9 cellular contexts compared by ENCODE assay signal in the genomic region with DNA sequence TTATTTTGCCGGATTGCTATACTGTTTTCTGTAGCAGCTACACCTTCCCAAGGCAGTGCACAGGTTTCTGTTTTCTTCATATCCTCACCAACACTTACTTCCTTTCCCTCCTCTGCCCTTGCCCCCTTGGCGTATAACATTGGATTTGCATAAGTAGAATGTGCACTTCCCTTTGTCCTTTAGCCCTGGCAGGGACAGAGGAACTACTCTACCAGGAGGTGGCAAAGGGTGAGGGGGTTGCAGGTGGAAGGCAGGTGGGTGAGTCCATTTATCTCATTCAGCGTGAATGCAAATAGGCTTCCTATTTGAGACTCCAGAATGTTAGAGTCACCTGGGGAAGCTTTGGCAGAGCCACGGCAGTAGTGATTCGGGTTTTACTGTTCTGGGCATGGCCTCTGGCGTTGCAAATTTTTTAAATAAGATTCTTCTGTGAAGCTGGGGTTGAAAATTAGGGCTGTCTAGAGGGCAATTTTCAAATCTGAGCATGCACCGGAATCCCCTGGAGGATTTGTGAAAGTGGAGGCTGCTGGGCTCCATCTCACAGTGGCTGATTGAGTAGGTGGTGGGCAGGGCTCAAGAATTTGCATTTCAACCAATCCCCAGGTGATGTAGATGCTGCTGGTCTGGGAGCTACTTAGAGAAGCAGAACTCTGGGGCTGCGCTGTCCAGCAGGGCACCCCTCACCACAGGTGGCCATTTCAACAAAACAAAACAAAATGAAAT.
DNase-seq lines count a peak whose midpoint lies in the region; ATAC-seq, FAIRE-seq and TF ChIP-seq lines count a peak whose summit lies in the region.
"Had no signal": no experiment of that assay in that cellular context is flagged by ENCODE, and none has a peak within 500 bp of the region (broad histone marks: within the 10 kb centered on the region; RNA-seq: fewer than 3 reads in every experiment).

No MANE protein-coding gene starts in this region.

- peak; percentile 77 for ATAC-seq in HG03066 (IDR thresholded peaks at IDR 0.05; ENCODE audit: low read depth, unreplicated experiment)

- DNase-seq in GM12891 (ENCODE audit: insufficient read length, low spot score) (peak; percentile 57), GM20000 (ENCODE audit: low spot score) (peak; percentile 70), midbrain (lab: John Stamatoyannopoulos, UW) (no peak), OCI-M2 (lab: John Stamatoyannopoulos, UW; ENCODE audit: unreplicated experiment) (no peak), Ammon's horn (ENCODE audit: low spot score) (no peak)
- DNase-seq in stimulated activated CD4-positive, alpha-beta T cell treated with anti-CD3 and anti-CD28 coated beads, Interleukin-1b, Interleukin-23, amount 100 ng/mL, for 48 hours = no peak
- DNase-seq: RPMI8226 had no signal

- TF ChIP-seq POLR2A in GM12891 (IDR thresholded peaks at IDR 0.05; ENCODE audit: low read depth, low read length) (no peak; the same call in 1 of the 2 replicates), Raji (IDR thresholded peaks at IDR 0.05; ENCODE audit: insufficient read depth, low read depth, low read length) (0 out of 2 replicates have a peak, but pooled peaks have one; percentile 38)

- peak; percentile 91 for FAIRE-seq in GM12891 (lab: Jason Lieb, UNC)

- TF ChIP-seq CTCF in GM20000 (IDR thresholded peaks at IDR 0.05; ENCODE audit: extremely low read depth, missing control alignments) = no peak

TF ChIP-seq in GM12891, 5 proteins besides CTCF, POLR2A, EP300 and RAD21:
- TF ChIP-seq PAX5 (IDR thresholded peaks at IDR 0.05; ENCODE audit: insufficient read depth, low read length, severe bottlenecking) (no peak), POLR2AphosphoS5 (IDR thresholded peaks at IDR 0.05; ENCODE audit: low read depth, low read length) (no peak), SPI1 (IDR thresholded peaks at IDR 0.05; ENCODE audit: low read depth, low read length) (peak; percentile 38), POU2F2 (IDR thresholded peaks at IDR 0.05; ENCODE audit: low read depth, low read length) (peak; percentile 85), TAF1 (IDR thresholded peaks at IDR 0.05; ENCODE audit: low read depth, low read length) (no peak)

Comparison
In these comparisons a context has a peak if more than half of its experiments do, and no peak if none do; other contexts are left out.
1. DNase-seq: peak in GM12891 (single experiment) and GM20000 (single experiment); none in midbrain (single experiment), OCI-M2 (single experiment), Ammon's horn (single experiment) and stimulated activated CD4-positive, alpha-beta T cell treated with anti-CD3 and anti-CD28 coated beads, Interleukin-1b, Interleukin-23, amount 100 ng/mL, for 48 hours (single experiment).